ENCODE assay signal across 8 cellular contexts in genomic region chr6:34695729-34696188, GRCh38. TPM values are rescaled to one million over a fixed set of nuclear protein-coding genes. Genes with fewer than 3 reads are reported as not detected.
DNase-seq lines count a peak whose midpoint lies in the region; ATAC-seq and TF ChIP-seq lines count a peak whose summit lies in the region.

No MANE protein-coding gene starts in this region.

- no peak for DNase-seq in MM.1S
- DNase-seq in dorsolateral prefrontal cortex, result no peak
- no peak for DNase-seq in ureter (ENCODE audit: low spot score)
- no peak for DNase-seq in HPDE6-E6E7 (ENCODE audit: extremely low spot score)
- no peak for DNase-seq in activated CD4-positive, alpha-beta T cell treated with anti-CD3 and anti-CD28 coated beads, Interleukin-2, amount 50 U/mL, for 4 hours

- no peak for TF ChIP-seq CTCF in MM.1S (IDR thresholded peaks at IDR 0.05; ENCODE audit: low read length)
- no peak for TF ChIP-seq CTCF in dorsolateral prefrontal cortex (IDR thresholded peaks at IDR 0.05 in 54 of 56, conservative IDR thresholded peaks at IDR 0.05 in 2 of 56; ENCODE audit: low read depth in 1 of 56, partially characterized antibody in 56 of 56)
- TF ChIP-seq CTCF in nephron (IDR thresholded peaks at IDR 0.05; ENCODE audit: unreplicated experiment in 3 of 3), result no peak

- intact Hi-C loops in dorsolateral prefrontal cortex (cut with DNase I), result loop anchor here (1.0 to 5.0 kb wide), 4 partner anchors 38 to 192 kb away; partner anchors contain the start of genes SNRPC (in 2 of the 2), ANKS1A (in 1 of the 2) and TAF11 (in 1 of the 2)

- peaks cover 37 to 56% (median 54%) of the 10 kb centered on the region in 11 experiments; a peak in 20 of 22 replicates for H4K20me1 ChIP-seq in BLaER1 treated with 17β-estradiol and CSF1 and Interleukin-3, amounts not matched to agents 10 nM and 100 nM
- no peaks in the 10 kb centered on the region for H4K20me1 ChIP-seq in MM.1S (ENCODE audit: insufficient read depth, low read length)

- peaks cover 37% of the 10 kb centered on the region for H3K4me1 Mint-ChIP-seq in nephron

- H3K9me2 ChIP-seq in MM.1S (replicated peaks; ENCODE audit: insufficient read depth, low read length), result no peaks in the 10 kb centered on the region

- no peaks in the 10 kb centered on the region for H3K36me3 Mint-ChIP-seq in nephron (ENCODE audit: low read depth)

- no peaks in the 10 kb centered on the region for H3K27me3 ChIP-seq in BLaER1 treated with 17β-estradiol and CSF1 and Interleukin-3, amounts not matched to agents 10 nM and 100 nM
- H3K27me3 ChIP-seq in MM.1S (replicated peaks; ENCODE audit: insufficient read depth, low read length), result no peaks in the 10 kb centered on the region
- no peaks in the 10 kb centered on the region for H3K27me3 ChIP-seq in dorsolateral prefrontal cortex

- H3K9ac ChIP-seq in BLaER1 treated with 17β-estradiol and CSF1 and Interleukin-3, amounts not matched to agents 10 nM and 100 nM, result peak overlapping the region; percentile 85 to 98 (median 92)
- H3K9ac ChIP-seq in MM.1S (ENCODE audit: low read length), result peak overlapping the region; percentile 90

- no peaks in the 10 kb centered on the region for H3F3A ChIP-seq in MM.1S (ENCODE audit: insufficient read depth, low read length)

- H3K4me2 ChIP-seq in BLaER1 treated with 17β-estradiol and CSF1 and Interleukin-3, amounts not matched to agents 10 nM and 100 nM, result peak overlapping the region; percentile 83 to 100 (median 95)
- peak overlapping the region; percentile 91 for H3K4me2 ChIP-seq in MM.1S (ENCODE audit: low read depth, low read length)

- H3K9me3 Mint-ChIP-seq in nephron, result no peaks in the 10 kb centered on the region

- peak overlapping the region; percentile 92 to 97 (median 93) for H3K4me3 Mint-ChIP-seq in nephron

- H3K4me1 ChIP-seq in BLaER1 treated with 17β-estradiol and CSF1 and Interleukin-3, amounts not matched to agents 10 nM and 100 nM, result peaks cover 28 to 51% (median 37%) of the 10 kb centered on the region in 10 experiments
- peaks cover 9% of the 10 kb centered on the region for H3K4me1 ChIP-seq in MM.1S (ENCODE audit: low read length)

- no peak for ATAC-seq in GM21825 (IDR thresholded peaks at IDR 0.05; ENCODE audit: unreplicated experiment)

- H3K27ac ChIP-seq in BLaER1 treated with 17β-estradiol and CSF1 and Interleukin-3, amounts not matched to agents 10 nM and 100 nM, result peak overlapping the region; percentile 79 to 93 (median 89)
- no peak overlapping the region for H3K27ac ChIP-seq in MM.1S (ENCODE audit: low read length)
- peak overlapping the region in 53 of 59 donors; percentile 2 to 98 (median 90) for H3K27ac ChIP-seq in dorsolateral prefrontal cortex

- H2AFZ ChIP-seq in MM.1S (ENCODE audit: low read length), result no peak overlapping the region

- peak overlapping the region; percentile 65 to 95 (median 90) for H3K27ac Mint-ChIP-seq in nephron

- H3K36me3 ChIP-seq in BLaER1 treated with 17β-estradiol and CSF1 and Interleukin-3, amounts not matched to agents 10 nM and 100 nM, result peaks cover 0 to 28% (median 4%) of the 10 kb centered on the region in 11 experiments; a peak in 8 of 22 replicates
- H3K36me3 ChIP-seq in MM.1S (replicated peaks; ENCODE audit: insufficient read depth, low read length), result no peaks in the 10 kb centered on the region

- H3K9me3 ChIP-seq in BLaER1 treated with 17β-estradiol and CSF1 and Interleukin-3, amounts not matched to agents 10 nM and 100 nM (replicated peaks in 1 of 11), result no peaks in the 10 kb centered on the region
- H3K9me3 ChIP-seq in MM.1S (replicated peaks; ENCODE audit: insufficient read depth, low read length), result no peaks in the 10 kb centered on the region

- H3K4me3 ChIP-seq in BLaER1 treated with 17β-estradiol and CSF1 and Interleukin-3, amounts not matched to agents 10 nM and 100 nM, result peak overlapping the region; percentile 79 to 99 (median 90)
- H3K4me3 ChIP-seq in MM.1S (ENCODE audit: low read length) (peak overlapping the region; percentile 98), dorsolateral prefrontal cortex (peak overlapping the region; percentile 63 to 100 (median 95))

- H3K79me2 ChIP-seq in MM.1S (ENCODE audit: low read length), result peaks cover 58% of the 10 kb centered on the region

- H3K27me3 Mint-ChIP-seq in nephron (ENCODE audit: low read depth), result no peaks in the 10 kb centered on the region

RNA-seq across cellular contexts. Expression of gene ILRUN, which starts 0.8 kb away (rescaled TPM):
- total RNA-seq in dorsolateral prefrontal cortex, result 100 to 1,000 TPM in 71 of 120 experiments, 10 to 100 TPM in 49; 46.6 to 155 (median 106) TPM
- 61.3 TPM for total RNA-seq in ureter
